Comparison of ENCODE assay signal across 21 cellular contexts in the genomic region with DNA sequence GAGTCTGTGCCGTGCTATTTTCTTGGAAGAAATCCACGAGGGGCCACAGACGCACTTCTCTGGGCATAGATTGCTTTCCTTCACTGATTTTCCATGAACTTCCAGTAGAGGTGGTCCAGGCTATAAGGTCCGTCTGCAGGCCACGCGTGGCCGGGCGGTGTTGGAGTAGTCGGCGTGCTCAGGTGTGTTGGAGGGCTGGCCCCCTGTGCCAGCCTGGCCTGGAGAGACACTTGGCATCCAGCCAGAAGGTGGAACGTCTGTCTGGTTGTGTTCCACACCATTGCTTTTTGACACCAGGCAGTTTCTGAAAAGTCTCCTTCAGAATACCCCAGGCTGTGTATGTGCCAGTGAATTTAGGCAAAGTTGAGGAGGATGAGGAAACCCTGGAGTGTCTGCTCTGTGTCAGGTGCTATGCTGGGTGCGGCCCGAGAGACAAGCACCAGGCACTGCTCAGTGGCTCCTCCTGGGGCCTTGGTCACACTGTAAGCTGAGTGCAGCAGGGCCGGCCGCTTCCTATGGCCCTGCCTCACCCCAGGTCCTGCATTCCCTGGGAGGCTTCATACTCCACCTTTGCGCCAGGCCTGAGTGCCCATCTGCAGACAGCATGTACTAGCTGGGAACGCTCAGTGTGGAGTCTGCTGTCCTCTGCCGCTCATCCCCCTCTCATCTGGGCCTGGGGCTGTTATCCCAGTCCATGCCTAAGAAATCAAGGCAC. TPM values are rescaled to one million over a fixed set of nuclear protein-coding genes. Genes with fewer than 3 reads are reported as not detected.
DNase-seq lines count a peak whose midpoint lies in the region; ATAC-seq and TF ChIP-seq lines count a peak whose summit lies in the region.
"Had no signal": no experiment of that assay in that cellular context is flagged by ENCODE, and none has a peak within 500 bp of the region (broad histone marks: within the 10 kb centered on the region; RNA-seq: fewer than 3 reads in every experiment).

No MANE protein-coding gene starts in this region.

- no peak overlapping the region for H3K4me2 ChIP-seq in GM23338

- ATAC-seq in GM23338 (peak; percentile 87), HG02970 (IDR thresholded peaks at IDR 0.05; ENCODE audit: low FRiP score, unreplicated experiment) (no peak), HG02884 (IDR thresholded peaks at IDR 0.05; ENCODE audit: unreplicated experiment) (no peak)
- ATAC-seq: Right ventricle myocardium inferior had no signal

- H3K4me3 ChIP-seq in GM23338 (no peak overlapping the region), thyroid gland (replicated peaks in 1 of 3) (no peak overlapping the region)
- H3K4me3 ChIP-seq: BLaER1 treated with 17β-estradiol and CSF1 and Interleukin-3, amounts not matched to agents 10 nM and 100 nM; GM23248 had no signal

- H3K36me3 ChIP-seq in GM23338 (ENCODE audit: insufficient read depth) (no peaks in the 10 kb centered on the region), thyroid gland (no peaks in the 10 kb centered on the region)
- H3K36me3 ChIP-seq: BLaER1 treated with 17β-estradiol and CSF1 and Interleukin-3, amounts not matched to agents 10 nM and 100 nM had no signal

- 35 to 41% methylated on average over 8 to 11 of the region's 18 CpGs for WGBS in thyroid gland, 2 donors

- H3K79me2 ChIP-seq in GM23338 (replicated peaks; ENCODE audit: insufficient read depth), result no peaks in the 10 kb centered on the region

- H3K9me3 Mint-ChIP-seq in GM23338, result no peaks in the 10 kb centered on the region
- H3K9me3 Mint-ChIP-seq: T-helper 1 cell treated with Interleukin-12 subunit alpha and Interleukin-12 subunit beta and Interleukin-4 antibody, amounts not matched to agents 30 μg/mL and 1 μg/mL, for 36 hours had no signal

- DNase-seq in GM23338 (ENCODE audit: low spot score) (no peak), NCI-H69 (lab: John Stamatoyannopoulos, UW) (peak; percentile 26), iPS-NIHi11 (ENCODE audit: low spot score) (peak; percentile 35), thyroid gland (peak; percentile 61 to 67), D341Med (ENCODE audit: low spot score) (no peak)
- DNase-seq: ACHN; Calu3; CD4-positive, alpha-beta memory T cell; GM23248; HCEC 1CT; Kasumi-1; NCI-H1694 treated with DMSO at 0.1 percent for 48 hours; NCI-H2107; NCI-H446; NCI-H526 treated with DMSO at 0.1 percent for 48 hours had no signal

- no peaks in the 10 kb centered on the region for H3K36me3 Mint-ChIP-seq in GM23338 (ENCODE audit: low read depth)
- H3K36me3 Mint-ChIP-seq: IgD-negative memory B cell had no signal

- no peaks in the 10 kb centered on the region for H3K4me1 Mint-ChIP-seq in GM23338

- no peak for TF ChIP-seq POLR2A in thyroid gland (IDR thresholded peaks at IDR 0.05)

- no peak overlapping the region for H3K27ac ChIP-seq in GM23338 (ENCODE audit: low read depth)
- H3K27ac ChIP-seq in thyroid gland, result no peak overlapping the region
- H3K27ac ChIP-seq: BLaER1 treated with 17β-estradiol and CSF1 and Interleukin-3, amounts not matched to agents 10 nM and 100 nM; GM23248 had no signal

- H4K20me1 ChIP-seq in GM23338 (replicated peaks; ENCODE audit: insufficient read depth), result no peaks in the 10 kb centered on the region
- H4K20me1 ChIP-seq: BLaER1 treated with 17β-estradiol and CSF1 and Interleukin-3, amounts not matched to agents 10 nM and 100 nM had no signal

- TF ChIP-seq CTCF in GM23338 (conservative IDR thresholded peaks at IDR 0.05; ENCODE audit: low read depth in 2 of 2) (no peak), thyroid gland (IDR thresholded peaks at IDR 0.05) (no peak)

- H3K27me3 Mint-ChIP-seq in GM23338 (ENCODE audit: insufficient read depth, low read depth, poor library complexity), result peaks cover 5% of the 10 kb centered on the region

- no peak overlapping the region for H3K27ac Mint-ChIP-seq in GM23338
- H3K27ac Mint-ChIP-seq: CD4-positive, alpha-beta memory T cell; T-helper 1 cell treated with Interleukin-12 subunit alpha and Interleukin-12 subunit beta and Interleukin-4 antibody, amounts not matched to agents 30 μg/mL and 1 μg/mL, for 36 hours had no signal

- intact Hi-C loops in thyroid gland (cut with DNase I), result no loop called here

- no peak overlapping the region for H2AFZ ChIP-seq in GM23338
- H2AFZ ChIP-seq: GM23248 had no signal

- H3K4me1 ChIP-seq in GM23338 (ENCODE audit: insufficient read depth) (no peaks in the 10 kb centered on the region), thyroid gland (peaks cover 0 to 11% of the 10 kb centered on the region in 2 donors)

- H3K4me3 Mint-ChIP-seq in GM23338, result no peak overlapping the region
- H3K4me3 Mint-ChIP-seq: CD4-positive, alpha-beta memory T cell; T-helper 1 cell treated with Interleukin-12 subunit alpha and Interleukin-12 subunit beta and Interleukin-4 antibody, amounts not matched to agents 30 μg/mL and 1 μg/mL, for 36 hours had no signal

- no peaks in the 10 kb centered on the region for H3F3A ChIP-seq in GM23338 (replicated peaks; ENCODE audit: low read depth)

- no peaks in the 10 kb centered on the region for H3K9me2 ChIP-seq in GM23338 (ENCODE audit: insufficient read depth)

- no peaks in the 10 kb centered on the region for H3K27me3 ChIP-seq in GM23338 (ENCODE audit: insufficient read depth)
- H3K27me3 ChIP-seq in thyroid gland, result no peaks in the 10 kb centered on the region
- H3K27me3 ChIP-seq: BLaER1 treated with 17β-estradiol and CSF1 and Interleukin-3, amounts not matched to agents 10 nM and 100 nM had no signal

- no peaks in the 10 kb centered on the region for H3K9me3 ChIP-seq in thyroid gland

TF ChIP-seq in GM23338, 12 proteins besides CTCF, POLR2A, EP300 and RAD21 (continues in another document):
- TF ChIP-seq, protein P1, sequence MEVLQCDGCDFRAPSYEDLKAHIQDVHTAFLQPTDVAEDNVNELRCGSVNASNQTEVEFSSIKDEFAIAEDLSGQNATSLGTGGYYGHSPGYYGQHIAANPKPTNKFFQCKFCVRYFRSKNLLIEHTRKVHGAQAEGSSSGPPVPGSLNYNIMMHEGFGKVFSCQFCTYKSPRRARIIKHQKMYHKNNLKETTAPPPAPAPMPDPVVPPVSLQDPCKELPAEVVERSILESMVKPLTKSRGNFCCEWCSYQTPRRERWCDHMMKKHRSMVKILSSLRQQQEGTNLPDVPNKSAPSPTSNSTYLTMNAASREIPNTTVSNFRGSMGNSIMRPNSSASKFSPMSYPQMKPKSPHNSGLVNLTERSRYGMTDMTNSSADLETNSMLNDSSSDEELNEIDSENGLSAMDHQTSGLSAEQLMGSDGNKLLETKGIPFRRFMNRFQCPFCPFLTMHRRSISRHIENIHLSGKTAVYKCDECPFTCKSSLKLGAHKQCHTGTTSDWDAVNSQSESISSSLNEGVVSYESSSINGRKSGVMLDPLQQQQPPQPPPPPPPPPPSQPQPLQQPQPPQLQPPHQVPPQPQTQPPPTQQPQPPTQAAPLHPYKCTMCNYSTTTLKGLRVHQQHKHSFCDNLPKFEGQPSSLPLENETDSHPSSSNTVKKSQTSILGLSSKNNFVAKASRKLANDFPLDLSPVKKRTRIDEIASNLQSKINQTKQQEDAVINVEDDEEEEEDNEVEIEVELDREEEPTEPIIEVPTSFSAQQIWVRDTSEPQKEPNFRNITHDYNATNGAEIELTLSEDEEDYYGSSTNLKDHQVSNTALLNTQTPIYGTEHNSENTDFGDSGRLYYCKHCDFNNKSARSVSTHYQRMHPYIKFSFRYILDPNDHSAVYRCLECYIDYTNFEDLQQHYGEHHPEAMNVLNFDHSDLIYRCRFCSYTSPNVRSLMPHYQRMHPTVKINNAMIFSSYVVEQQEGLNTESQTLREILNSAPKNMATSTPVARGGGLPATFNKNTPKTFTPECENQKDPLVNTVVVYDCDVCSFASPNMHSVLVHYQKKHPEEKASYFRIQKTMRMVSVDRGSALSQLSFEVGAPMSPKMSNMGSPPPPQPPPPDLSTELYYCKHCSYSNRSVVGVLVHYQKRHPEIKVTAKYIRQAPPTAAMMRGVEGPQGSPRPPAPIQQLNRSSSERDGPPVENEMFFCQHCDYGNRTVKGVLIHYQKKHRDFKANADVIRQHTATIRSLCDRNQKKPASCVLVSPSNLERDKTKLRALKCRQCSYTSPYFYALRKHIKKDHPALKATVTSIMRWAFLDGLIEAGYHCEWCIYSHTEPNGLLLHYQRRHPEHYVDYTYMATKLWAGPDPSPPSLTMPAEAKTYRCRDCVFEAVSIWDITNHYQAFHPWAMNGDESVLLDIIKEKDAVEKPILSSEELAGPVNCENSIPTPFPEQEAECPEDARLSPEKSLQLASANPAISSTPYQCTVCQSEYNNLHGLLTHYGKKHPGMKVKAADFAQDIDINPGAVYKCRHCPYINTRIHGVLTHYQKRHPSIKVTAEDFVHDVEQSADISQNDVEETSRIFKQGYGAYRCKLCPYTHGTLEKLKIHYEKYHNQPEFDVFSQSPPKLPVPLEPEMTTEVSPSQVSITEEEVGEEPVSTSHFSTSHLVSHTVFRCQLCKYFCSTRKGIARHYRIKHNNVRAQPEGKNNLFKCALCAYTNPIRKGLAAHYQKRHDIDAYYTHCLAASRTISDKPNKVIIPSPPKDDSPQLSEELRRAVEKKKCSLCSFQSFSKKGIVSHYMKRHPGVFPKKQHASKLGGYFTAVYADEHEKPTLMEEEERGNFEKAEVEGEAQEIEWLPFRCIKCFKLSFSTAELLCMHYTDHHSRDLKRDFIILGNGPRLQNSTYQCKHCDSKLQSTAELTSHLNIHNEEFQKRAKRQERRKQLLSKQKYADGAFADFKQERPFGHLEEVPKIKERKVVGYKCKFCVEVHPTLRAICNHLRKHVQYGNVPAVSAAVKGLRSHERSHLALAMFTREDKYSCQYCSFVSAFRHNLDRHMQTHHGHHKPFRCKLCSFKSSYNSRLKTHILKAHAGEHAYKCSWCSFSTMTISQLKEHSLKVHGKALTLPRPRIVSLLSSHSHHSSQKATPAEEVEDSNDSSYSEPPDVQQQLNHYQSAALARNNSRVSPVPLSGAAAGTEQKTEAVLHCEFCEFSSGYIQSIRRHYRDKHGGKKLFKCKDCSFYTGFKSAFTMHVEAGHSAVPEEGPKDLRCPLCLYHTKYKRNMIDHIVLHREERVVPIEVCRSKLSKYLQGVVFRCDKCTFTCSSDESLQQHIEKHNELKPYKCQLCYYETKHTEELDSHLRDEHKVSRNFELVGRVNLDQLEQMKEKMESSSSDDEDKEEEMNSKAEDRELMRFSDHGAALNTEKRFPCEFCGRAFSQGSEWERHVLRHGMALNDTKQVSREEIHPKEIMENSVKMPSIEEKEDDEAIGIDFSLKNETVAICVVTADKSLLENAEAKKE (CRISPR knock-in tag; IDR thresholded peaks at IDR 0.05), result no peak
- TF ChIP-seq POLR2AphosphoS5 (IDR thresholded peaks at IDR 0.05; ENCODE audit: low read depth), result no peak
- no peak for TF ChIP-seq ZNF331 (CRISPR knock-in tag; IDR thresholded peaks at IDR 0.05; ENCODE audit: low read depth)

RNA-seq across cellular contexts. Expression of gene TAMM41, which starts 52.1 kb away (rescaled TPM):
- 8.9 and 12.9 TPM in 2 replicates for total RNA-seq in GM23338 (2014; rRNA removed; shearing (Covaris generic))
- polyA plus RNA-seq in GM23338 (2016; fragmentation: Nextera tagmentation; extraction: Ambion mirVana), result 18.0 and 19.2 TPM in 2 replicates
- total RNA-seq in thyroid gland, result 10 to 100 TPM; 10.0 to 15.9 (median 11.4) TPM

Comparison
In these comparisons a context has a peak if more than half of its experiments do, and no peak if none do; other contexts are left out.
1. DNase-seq: peak in NCI-H69 (single experiment), iPS-NIHi11 (single experiment) and thyroid gland (2 of 2); none in GM23338 (single experiment) and D341Med (single experiment).